Comparison of ENCODE assay signal across 8 cellular contexts in the genomic region with DNA sequence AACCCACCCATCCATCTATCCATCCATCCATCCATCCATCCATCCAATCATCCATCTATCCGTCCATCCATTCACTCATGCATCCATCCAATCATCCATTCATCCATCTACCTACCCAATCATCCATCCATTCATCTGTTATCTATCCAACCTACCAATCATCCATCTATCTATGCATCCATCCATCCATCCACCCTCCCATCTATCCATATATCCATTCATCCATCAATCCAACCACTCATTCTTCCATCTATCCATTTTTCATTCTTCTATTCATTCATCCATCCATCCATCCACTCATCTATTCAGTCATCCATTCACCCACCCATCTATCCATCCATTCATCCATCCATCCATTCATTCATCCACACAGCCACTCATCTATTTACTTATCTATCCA.
"Had no signal": no experiment of that assay in that cellular context is flagged by ENCODE, and none has a peak within 500 bp of the region (broad histone marks: within the 10 kb centered on the region; RNA-seq: fewer than 3 reads in every experiment).

No MANE protein-coding gene starts in this region.

- FAIRE-seq: HepG2, K562 had no signal

- H3K4me2 ChIP-seq: KMS-11 had no signal

- H3K27ac Mint-ChIP-seq: IgD-negative memory B cell had no signal

- ATAC-seq: HepG2, K562 had no signal

- DNase-seq: Karpas-422, KBM-7, KG1 had no signal

- H3K9ac ChIP-seq: KMS-11 had no signal

- H3K27ac ChIP-seq: HL-60, KMS-11 had no signal

- H3K4me3 ChIP-seq: K562 had no signal

- H3K27me3 Mint-ChIP-seq: IgD-negative memory B cell had no signal

- H3K36me3 Mint-ChIP-seq: IgD-negative memory B cell had no signal
